Comparison of ENCODE assay signal across 19 cellular contexts in genomic region chr3:194235160-194235559, GRCh38.
"Had no signal": no experiment of that assay in that cellular context is flagged by ENCODE, and none has a peak within 500 bp of the region (broad histone marks: within the 10 kb centered on the region; RNA-seq: fewer than 3 reads in every experiment).

No MANE protein-coding gene starts in this region.

- H3K4me3 ChIP-seq: body of pancreas, colonic mucosa, left lung, pancreas, sigmoid colon, testis had no signal

- DNase-seq: activated CD4-positive, alpha-beta T cell treated with anti-CD3 and anti-CD28 coated beads for 36 hours; activated CD4-positive, alpha-beta T cell treated with anti-CD3 and anti-CD28 coated beads, Interleukin-2, amount 50 U/mL, for 48 hours; activated naive CD4-positive, alpha-beta T cell treated with Interleukin-2 at 50 U/mL for 16 hours; activated naive CD8-positive, alpha-beta T cell treated with anti-CD3 and anti-CD28 coated beads, Interleukin-2, amount 10 ng/mL, durations not matched to agents 7 days and 5 days; body of pancreas; central memory CD4-positive, alpha-beta T cell; colonic mucosa; foreskin melanocyte; glutamatergic neuron; kidney; left lung; naive thymus-derived CD8-positive, alpha-beta T cell; pancreas; sigmoid colon; stimulated activated CD4-positive, alpha-beta T cell treated with anti-CD3 and anti-CD28 coated beads, Interleukin-4, amount 100 ng/mL, for 24 hours; testis had no signal

- H3K27me3 Mint-ChIP-seq: activated CD4-positive, alpha-beta T cell treated with anti-CD3 and anti-CD28 coated beads for 36 hours had no signal

- H3K4me1 Mint-ChIP-seq: activated CD4-positive, alpha-beta T cell treated with anti-CD3 and anti-CD28 coated beads for 36 hours; activated naive CD8-positive, alpha-beta T cell treated with anti-CD3 and anti-CD28 coated beads, Interleukin-2, amount 10 ng/mL, durations not matched to agents 7 days and 5 days; activated T-helper 17 cell treated with anti-CD3 and anti-CD28 coated beads, Interleukin-2, amount 50 U/mL, for 72 hours; stimulated activated effector memory CD8-positive, alpha-beta T cell treated with anti-CD3 and anti-CD28 coated beads, Interleukin-12 subunit alpha, Interleukin-12 subunit beta, amount 100 ng/mL, for 72 hours had no signal

- ATAC-seq: activated CD4-positive, alpha-beta T cell treated with anti-CD3 and anti-CD28 coated beads for 36 hours; activated T-helper 17 cell treated with anti-CD3 and anti-CD28 coated beads, Interleukin-2, amount 50 U/mL, for 72 hours; body of pancreas; left lung; naive thymus-derived CD8-positive, alpha-beta T cell; pancreas; stimulated activated effector memory CD8-positive, alpha-beta T cell treated with anti-CD3 and anti-CD28 coated beads, Interleukin-12 subunit alpha, Interleukin-12 subunit beta, amount 100 ng/mL, for 72 hours; WTC11 had no signal

- H3K9me3 Mint-ChIP-seq: activated naive CD8-positive, alpha-beta T cell treated with anti-CD3 and anti-CD28 coated beads, Interleukin-2, amount 10 ng/mL, durations not matched to agents 7 days and 5 days; activated T-helper 17 cell treated with anti-CD3 and anti-CD28 coated beads, Interleukin-2, amount 50 U/mL, for 72 hours; stimulated activated effector memory CD8-positive, alpha-beta T cell treated with anti-CD3 and anti-CD28 coated beads, Interleukin-12 subunit alpha, Interleukin-12 subunit beta, amount 100 ng/mL, for 72 hours; WTC11 had no signal

- H3K4me1 ChIP-seq: body of pancreas, colonic mucosa, left lung, pancreas, sigmoid colon, testis had no signal

- H3K27me3 ChIP-seq: body of pancreas, colonic mucosa, left lung, pancreas, sigmoid colon, testis had no signal

- FAIRE-seq: kidney, pancreas had no signal

- H3K9me3 ChIP-seq: body of pancreas, colonic mucosa, left lung, pancreas, sigmoid colon, testis had no signal

- H3K36me3 Mint-ChIP-seq: activated naive CD8-positive, alpha-beta T cell treated with anti-CD3 and anti-CD28 coated beads, Interleukin-2, amount 10 ng/mL, durations not matched to agents 7 days and 5 days; stimulated activated effector memory CD8-positive, alpha-beta T cell treated with anti-CD3 and anti-CD28 coated beads, Interleukin-12 subunit alpha, Interleukin-12 subunit beta, amount 100 ng/mL, for 72 hours; WTC11 had no signal

- H3K27ac Mint-ChIP-seq: activated CD4-positive, alpha-beta T cell treated with anti-CD3 and anti-CD28 coated beads for 36 hours; activated naive CD8-positive, alpha-beta T cell treated with anti-CD3 and anti-CD28 coated beads, Interleukin-2, amount 10 ng/mL, durations not matched to agents 7 days and 5 days; activated T-helper 17 cell treated with anti-CD3 and anti-CD28 coated beads, Interleukin-2, amount 50 U/mL, for 72 hours; naive thymus-derived CD8-positive, alpha-beta T cell; stimulated activated effector memory CD8-positive, alpha-beta T cell treated with anti-CD3 and anti-CD28 coated beads, Interleukin-12 subunit alpha, Interleukin-12 subunit beta, amount 100 ng/mL, for 72 hours; WTC11 had no signal

- H3K27ac ChIP-seq: body of pancreas, colonic mucosa, left lung, pancreas, sigmoid colon, testis had no signal

- H3K36me3 ChIP-seq: colonic mucosa, left lung, pancreas, sigmoid colon had no signal

- H3K4me3 Mint-ChIP-seq: activated CD4-positive, alpha-beta T cell treated with anti-CD3 and anti-CD28 coated beads for 36 hours; activated naive CD8-positive, alpha-beta T cell treated with anti-CD3 and anti-CD28 coated beads, Interleukin-2, amount 10 ng/mL, durations not matched to agents 7 days and 5 days; activated T-helper 17 cell treated with anti-CD3 and anti-CD28 coated beads, Interleukin-2, amount 50 U/mL, for 72 hours; naive thymus-derived CD8-positive, alpha-beta T cell; stimulated activated effector memory CD8-positive, alpha-beta T cell treated with anti-CD3 and anti-CD28 coated beads, Interleukin-12 subunit alpha, Interleukin-12 subunit beta, amount 100 ng/mL, for 72 hours; WTC11 had no signal
